ENCODE assay signal across 8 cellular contexts in the genomic region with DNA sequence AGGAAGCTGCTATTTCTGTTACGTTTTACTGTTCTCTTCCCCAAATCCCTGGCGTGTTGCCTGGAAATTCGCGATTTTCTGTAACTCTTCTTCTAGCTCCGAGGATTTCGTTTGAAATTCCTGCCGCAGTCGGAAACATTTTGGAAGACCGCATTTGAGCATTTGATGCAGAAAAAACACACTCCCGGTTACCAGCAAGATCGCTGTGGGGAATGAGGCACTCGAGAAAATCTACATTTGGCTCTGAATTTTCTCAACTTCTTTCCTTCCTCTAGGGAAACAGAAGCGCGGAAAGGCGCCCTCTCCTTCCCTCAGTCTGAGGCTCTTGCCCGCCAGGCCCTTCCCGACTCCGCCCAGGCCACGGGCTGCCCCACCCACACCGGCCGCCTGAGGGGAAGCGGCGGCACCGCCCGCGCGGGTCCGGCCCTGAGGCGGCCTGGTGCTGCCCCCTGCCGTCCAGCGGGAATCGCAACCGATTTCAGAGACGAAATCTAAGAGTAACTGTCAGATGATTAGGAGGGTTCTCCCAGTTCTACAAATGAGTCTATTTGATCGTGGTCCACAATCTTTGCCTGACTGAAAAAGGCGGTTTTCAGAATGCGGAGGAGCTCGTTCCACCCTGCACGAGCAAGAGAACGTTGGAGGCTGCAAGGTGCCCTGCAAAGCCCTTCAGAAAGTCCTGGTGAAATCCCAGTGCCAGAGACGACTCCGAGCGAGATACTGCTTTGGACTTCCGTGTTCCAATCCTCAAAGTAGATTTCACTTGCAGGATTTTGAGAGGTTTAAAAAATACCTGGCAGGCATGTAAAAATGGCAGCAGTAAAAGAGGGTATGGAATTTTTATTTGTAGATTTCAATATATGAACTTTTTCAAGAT.
DNase-seq lines count a peak whose midpoint lies in the region; ATAC-seq and TF ChIP-seq lines count a peak whose summit lies in the region.

No MANE protein-coding gene starts in this region.

- no peaks in the 10 kb centered on the region for H3K36me3 ChIP-seq in DND-41 (ENCODE audit: insufficient read depth, low read length)

- H3K27ac ChIP-seq in DND-41 (ENCODE audit: low read length) (no peak overlapping the region), RWPE1 (peak overlapping the region; percentile 53)

- peaks cover 10% of the 10 kb centered on the region for H3K4me1 ChIP-seq in DND-41 (ENCODE audit: insufficient read depth, low read length)

- peaks cover 3% of the 10 kb centered on the region for H3K9me3 Mint-ChIP-seq in nephron

- peak; percentile 93 for TF ChIP-seq CTCF in DND-41 (IDR thresholded peaks at IDR 0.05; ENCODE audit: borderline replicate concordance, extremely low read depth, low read length, poor library complexity, severe bottlenecking)
- TF ChIP-seq CTCF in RWPE1 (conservative IDR thresholded peaks at IDR 0.05; ENCODE audit: low read depth): peak; percentile 92
- TF ChIP-seq CTCF in fibroblast of pulmonary artery (IDR thresholded peaks at IDR 0.05; ENCODE audit: low read length, missing control alignments): peak; percentile 62
- TF ChIP-seq CTCF in nephron (IDR thresholded peaks at IDR 0.05; ENCODE audit: unreplicated experiment in 3 of 3): peak; percentile 95 to 98 (median 96)

- peaks cover 42% of the 10 kb centered on the region for H3K4me1 Mint-ChIP-seq in nephron

- peak overlapping the region; percentile 80 to 87 (median 85) for H3K4me3 Mint-ChIP-seq in nephron

- H3K79me2 ChIP-seq in DND-41 (ENCODE audit: insufficient read depth, low read length): no peaks in the 10 kb centered on the region

- peaks cover 16% of the 10 kb centered on the region for H3K27me3 ChIP-seq in DND-41 (ENCODE audit: insufficient read depth, low read length, poor library complexity)

- peak overlapping the region in 1 of 2 experiments; percentile 54; a peak in 3 of 4 replicates for H3K4me3 ChIP-seq in DND-41 (ENCODE audit: low read depth in 1 of 2, low read length in 2 of 2)
- H3K4me3 ChIP-seq in fibroblast of pulmonary artery (replicated peaks; ENCODE audit: low read depth, low read length): peak overlapping the region; percentile 60

- peak overlapping the region; percentile 68 to 91 (median 84) for H3K27ac Mint-ChIP-seq in nephron

- no peaks in the 10 kb centered on the region for H3K9me3 ChIP-seq in DND-41 (ENCODE audit: insufficient read depth, low read length, severe bottlenecking)

- no peaks in the 10 kb centered on the region for H3K36me3 Mint-ChIP-seq in nephron (ENCODE audit: low read depth)

- peaks cover 24% of the 10 kb centered on the region for H3K27me3 Mint-ChIP-seq in nephron (ENCODE audit: low read depth)

- CTCF ChIA-PET in RWPE1 (lab: Yijun Ruan, JAX): interaction anchor here (0.6 to 1.5 kb wide), 10 partner anchors 10 to 1291 kb away, joined by 3 to 7 read pairs (median 3); no protein-coding TSS in a partner anchor

- POLR2A ChIA-PET in RWPE1 (lab: Yijun Ruan, JAX; ENCODE audit: low non-redundant PET): no interaction called here

- peak overlapping the region; percentile 75 for H2AFZ ChIP-seq in DND-41 (ENCODE audit: low read depth, low read length)

- H4K20me1 ChIP-seq in DND-41 (ENCODE audit: insufficient read depth, low read length): no peaks in the 10 kb centered on the region

- ATAC-seq in DND-41 (ENCODE audit: insufficient read depth, low read depth): peak; percentile 100
- ATAC-seq in GM21723 (IDR thresholded peaks at IDR 0.05; ENCODE audit: unreplicated experiment): peak; percentile 100

- peak overlapping the region; percentile 76 for H3K4me2 ChIP-seq in DND-41 (ENCODE audit: insufficient read depth, low read length)

- DNase-seq in DND-41: peak; percentile 88
- peak; percentile 92 for DNase-seq in KBM-7
- DNase-seq in RWPE1 (ENCODE audit: low spot score): peak; percentile 88
- DNase-seq in activated T-helper 9 cell treated with anti-CD3 and anti-CD28 coated beads, Interleukin-2, amount 50 U/mL, for 16 hours (ENCODE audit: low read depth): peak; percentile 83
- peak; percentile 86 for DNase-seq in fibroblast of pulmonary artery (ENCODE audit: low read depth)
- DNase-seq in stimulated activated naive CD4-positive, alpha-beta T cell treated with Interleukin-2 at 50 U/mL for 16 hours (lab: John Stamatoyannopoulos, UW): peak; percentile 84

- peak overlapping the region; percentile 52 for H3K9ac ChIP-seq in DND-41 (ENCODE audit: low read depth, low read length)

- in situ Hi-C loops in KBM-7 (cut with MboI; ENCODE audit: low pct_unique_long_range_greater_than_20kb, low sequenced_read_pairs): no loop called here
